In genomic region chr12:27808831-27809230, GRCh38 we compare ENCODE assay signal across 19 cellular contexts. TPM values are rescaled to one million over a fixed set of nuclear protein-coding genes. Genes with fewer than 3 reads are reported as not detected.
A peak's percentile ranks its signal among the peaks of the same experiment; 100 is the strongest.
DNase-seq lines count a peak whose midpoint lies in the region; ATAC-seq and TF ChIP-seq lines count a peak whose summit lies in the region.
"Had no signal": no experiment of that assay in that cellular context is flagged by ENCODE, and none has a peak within 500 bp of the region (broad histone marks: within the 10 kb centered on the region; RNA-seq: fewer than 3 reads in every experiment).

No MANE protein-coding gene starts in this region.

- DNase-seq in NCI-H146 (lab: John Stamatoyannopoulos, UW), result peak; percentile 50
- peak; percentile 56 to 74 for DNase-seq in NCI-H524 (lab: John Stamatoyannopoulos, UW)
- no peak for DNase-seq in coronary artery (ENCODE audit: low spot score)
- DNase-seq in thoracic aorta (ENCODE audit: low spot score), result no peak
- DNase-seq in tibial nerve (ENCODE audit: low spot score in 2 of 2), result no peak
- DNase-seq in GM23338 (ENCODE audit: low spot score), result no peak
- DNase-seq in SIG-M5 (lab: John Stamatoyannopoulos, UW), result no peak
- DNase-seq in germinal center (ENCODE audit: low spot score), result no peak
- DNase-seq: BE2C, DMS79 treated with DMSO at 0.1 percent for 48 hours, KG1, NCI-H1092, NCI-H187, OCI-M1 had no signal

- TF ChIP-seq CTCF in coronary artery (IDR thresholded peaks at IDR 0.05) (no peak), thoracic aorta (IDR thresholded peaks at IDR 0.05) (no peak), tibial nerve (IDR thresholded peaks at IDR 0.05) (no peak), GM23338 (conservative IDR thresholded peaks at IDR 0.05; ENCODE audit: low read depth in 2 of 2) (no peak)

- no peaks in the 10 kb centered on the region; the same call in 2 of the 3 replicates for H3K36me3 Mint-ChIP-seq in GM23338 (ENCODE audit: low read depth)

- no peaks in the 10 kb centered on the region for H3K9me2 ChIP-seq in GM23338 (ENCODE audit: insufficient read depth)

- no peak overlapping the region for H3K4me3 ChIP-seq in coronary artery
- no peak overlapping the region for H3K4me3 ChIP-seq in thoracic aorta
- H3K4me3 ChIP-seq in tibial nerve, result no peak overlapping the region
- H3K4me3 ChIP-seq in GM23338, result no peak overlapping the region
- H3K4me3 ChIP-seq: A549, HAP-1, SJSA1 had no signal

- no peaks in the 10 kb centered on the region for H3K36me3 ChIP-seq in thoracic aorta
- no peaks in the 10 kb centered on the region for H3K36me3 ChIP-seq in tibial nerve
- no peaks in the 10 kb centered on the region for H3K36me3 ChIP-seq in GM23338 (ENCODE audit: insufficient read depth)
- H3K36me3 ChIP-seq: BE2C, HAP-1, SJSA1 had no signal

- H3K9me3 Mint-ChIP-seq in GM23338, result no peaks in the 10 kb centered on the region

- no peak overlapping the region for H3K4me3 Mint-ChIP-seq in GM23338

- no peaks in the 10 kb centered on the region for H3K9me3 ChIP-seq in thoracic aorta
- H3K9me3 ChIP-seq in tibial nerve, result no peaks in the 10 kb centered on the region
- H3K9me3 ChIP-seq: A549, BE2C, HAP-1, SJSA1 had no signal

- peaks cover 5% of the 10 kb centered on the region; the same call in 2 of the 3 replicates for H3K4me1 Mint-ChIP-seq in GM23338

- H3K4me2 ChIP-seq in GM23338, result no peak overlapping the region
- H3K4me2 ChIP-seq: A549 had no signal

- peaks cover 2% of the 10 kb centered on the region for H3K27me3 Mint-ChIP-seq in GM23338 (ENCODE audit: insufficient read depth, low read depth, poor library complexity)

- TF ChIP-seq EP300 in tibial nerve (IDR thresholded peaks at IDR 0.05), result no peak

- no peak for ATAC-seq in thoracic aorta (ENCODE audit: insufficient number of reproducible peaks, low FRiP score, low read depth)
- ATAC-seq in GM23338, result no peak
- ATAC-seq: A549 had no signal

- no peaks in the 10 kb centered on the region for H4K20me1 ChIP-seq in GM23338 (replicated peaks; ENCODE audit: insufficient read depth)

- no peak overlapping the region for H2AFZ ChIP-seq in GM23338

- no peak overlapping the region for H3K27ac Mint-ChIP-seq in GM23338

- H3K79me2 ChIP-seq in GM23338 (replicated peaks; ENCODE audit: insufficient read depth), result no peaks in the 10 kb centered on the region

- H3K27ac ChIP-seq in coronary artery (peak overlapping the region; percentile 42 to 55), thoracic aorta (peak overlapping the region; percentile 41 to 91), tibial nerve (no peak overlapping the region), GM23338 (ENCODE audit: low read depth) (no peak overlapping the region)
- H3K27ac ChIP-seq: A549, SJSA1 had no signal

- H3F3A ChIP-seq in GM23338 (replicated peaks; ENCODE audit: low read depth), result no peaks in the 10 kb centered on the region

- no peak for TF ChIP-seq POLR2A in tibial nerve (IDR thresholded peaks at IDR 0.05)

- H3K4me1 ChIP-seq in thoracic aorta (ENCODE audit: control insufficient read depth in 1 of 2, low read depth in 2 of 2) (peaks cover 22 to 62% of the 10 kb centered on the region in 2 donors), tibial nerve (no peaks in the 10 kb centered on the region), GM23338 (ENCODE audit: insufficient read depth) (no peaks in the 10 kb centered on the region)
- H3K4me1 ChIP-seq: A549, BE2C, HAP-1 had no signal

- H3K27me3 ChIP-seq in thoracic aorta (replicated peaks; ENCODE audit: insufficient read depth), result no peaks in the 10 kb centered on the region
- H3K27me3 ChIP-seq in tibial nerve, result no peaks in the 10 kb centered on the region
- H3K27me3 ChIP-seq in GM23338 (ENCODE audit: insufficient read depth), result no peaks in the 10 kb centered on the region
- H3K27me3 ChIP-seq: BE2C, SJSA1 had no signal

- 57 to 68% methylated on average over 5 of the region's 5 CpGs for WGBS in tibial nerve, 2 donors

TF ChIP-seq in GM23338, 12 proteins besides CTCF, POLR2A, EP300 and RAD21:
- no peak for TF ChIP-seq NANOG (IDR thresholded peaks at IDR 0.05; ENCODE audit: borderline replicate concordance)
- no peak for TF ChIP-seq EZH2 (IDR thresholded peaks at IDR 0.05; ENCODE audit: low read depth, unreplicated experiment)

RNA-seq across cellular contexts. Expression of gene MANSC4, which starts 28.8 kb away (rescaled TPM):
- total RNA-seq in thoracic aorta (not detected), tibial nerve (1 to 10 TPM in 1 of 4 donors, under 1 TPM in 1, not detected in 2; 0.78 to 1.5 TPM)
- not detected in 2 replicates for total RNA-seq in GM23338 (2014; rRNA removed; shearing (Covaris generic))
- polyA plus RNA-seq in GM23338 (2016; fragmentation: Nextera tagmentation; extraction: Ambion mirVana), result not detected in 2 replicates
- total RNA-seq: HT1080, NCI-H460, SJSA1 had no signal

RNA-seq across cellular contexts. Expression of gene KLHL42, which starts 28.8 kb away (rescaled TPM):
- total RNA-seq in thoracic aorta (100 to 1,000 TPM in 1 of 2 donors, 10 to 100 TPM in 1; 94.6 to 111 TPM), tibial nerve (10 to 100 TPM; 35.2 to 49.2 (median 42.2) TPM)
- 25.8 and 33.2 TPM in 2 replicates for total RNA-seq in GM23338 (2014; rRNA removed; shearing (Covaris generic))
- 7.6 and 8.0 TPM in 2 replicates for polyA plus RNA-seq in GM23338 (2016; fragmentation: Nextera tagmentation; extraction: Ambion mirVana)

Comparison
In these comparisons a context has a peak if more than half of its experiments do, and no peak if none do; other contexts are left out.
1. DNase-seq: peak in NCI-H146 (single experiment) and NCI-H524 (2 of 2); none in coronary artery (single experiment), thoracic aorta (single experiment), tibial nerve (0 of 2), GM23338 (single experiment), SIG-M5 (single experiment) and germinal center (single experiment).
2. H3K27ac ChIP-seq: peak in coronary artery (2 of 2) and thoracic aorta (2 of 2); none in tibial nerve (0 of 4) and GM23338 (single experiment).